Comparison of ENCODE assay signal across 15 cellular contexts in the genomic region with DNA sequence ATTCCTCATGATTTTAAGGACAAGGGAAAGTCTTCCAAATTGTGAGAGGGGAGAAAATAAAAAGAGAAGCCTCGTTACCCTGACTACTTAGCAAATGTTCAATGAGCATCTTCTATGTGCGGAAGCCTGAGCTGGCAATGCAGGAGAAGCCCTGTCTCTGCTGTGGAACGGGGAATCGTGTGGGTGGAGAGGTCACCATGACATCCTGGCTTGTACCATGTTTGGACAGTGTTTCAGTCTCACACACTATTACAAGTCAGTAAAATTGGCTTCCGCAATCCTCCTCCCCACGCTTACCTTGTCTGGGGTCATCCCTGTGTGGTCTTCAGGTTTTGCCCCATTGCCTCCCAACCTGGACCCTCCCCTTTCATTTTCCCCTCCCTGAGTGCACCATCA.
DNase-seq lines count a peak whose midpoint lies in the region; ATAC-seq, FAIRE-seq and TF ChIP-seq lines count a peak whose summit lies in the region.
"Had no signal": no experiment of that assay in that cellular context is flagged by ENCODE, and none has a peak within 500 bp of the region (broad histone marks: within the 10 kb centered on the region; RNA-seq: fewer than 3 reads in every experiment).

No MANE protein-coding gene starts in this region.

- no peak overlapping the region for H3K14ac ChIP-seq in mesenchymal stem cell (ENCODE audit: low read length in 2 of 2)

- no peak overlapping the region for H2AK5ac ChIP-seq in mesenchymal stem cell (ENCODE audit: low read length, severe bottlenecking)

- peak overlapping the region in 1 of 2 experiments; percentile 15 for H3K18ac ChIP-seq in mesenchymal stem cell (ENCODE audit: low read depth in 1 of 2, low read length in 2 of 2)

- H3K4me1 ChIP-seq in mesenchymal stem cell (ENCODE audit: control insufficient read depth, insufficient read depth, low read depth, low read length) = peaks cover 6% of the 10 kb centered on the region
- H3K4me1 ChIP-seq in psoas muscle = peaks cover 22% of the 10 kb centered on the region
- H3K4me1 ChIP-seq in vagina = peaks cover 21% of the 10 kb centered on the region

- intact Hi-C loops in psoas muscle (cut with DNase I) (no loop called here), vagina (cut with DNase I) (no loop called here)

- no peaks in the 10 kb centered on the region for H3K9me3 ChIP-seq in mesenchymal stem cell (ENCODE audit: control insufficient read depth, low read length)
- H3K9me3 ChIP-seq in psoas muscle = no peaks in the 10 kb centered on the region
- H3K9me3 ChIP-seq in vagina = no peaks in the 10 kb centered on the region

- H3K27me3 Mint-ChIP-seq in stimulated activated naive B cell treated with anti-CD40 and anti-IgM and Interleukin-4, amounts not matched to agents 10 μg/mL and 1 μg/mL and 100 μg/mL, for 72 hours = no peaks in the 10 kb centered on the region
- H3K27me3 Mint-ChIP-seq: B cell; CD4-positive, alpha-beta T cell had no signal

- no peak overlapping the region for H4K91ac ChIP-seq in mesenchymal stem cell (ENCODE audit: low read length)

- no peak for FAIRE-seq in frontal cortex (lab: Jason Lieb, UNC)
- FAIRE-seq: A204.1 had no signal

- H3K27ac Mint-ChIP-seq in stimulated activated naive B cell treated with anti-CD40 and anti-IgM and Interleukin-4, amounts not matched to agents 10 μg/mL and 1 μg/mL and 100 μg/mL, for 72 hours = no peak overlapping the region
- H3K27ac Mint-ChIP-seq: B cell; CD4-positive, alpha-beta T cell had no signal

- WGBS in mesenchymal stem cell = 98% methylated on average over 6 of the region's 6 CpGs
- WGBS in psoas muscle, 3 donors = 59 to 76% (median 63%) methylated on average over 6 of the region's 6 CpGs

- no peak overlapping the region for H2BK120ac ChIP-seq in mesenchymal stem cell (ENCODE audit: low read depth, low read length)

- peaks cover 14 to 22% of the 10 kb centered on the region in 2 donors for H3K4me1 Mint-ChIP-seq in stimulated activated naive B cell treated with anti-CD40 and anti-IgM and Interleukin-4, amounts not matched to agents 10 μg/mL and 1 μg/mL and 100 μg/mL, for 72 hours

- no peak overlapping the region for H3K4me2 ChIP-seq in mesenchymal stem cell (ENCODE audit: low read length, poor library complexity, severe bottlenecking)

- H3K4ac ChIP-seq in mesenchymal stem cell (ENCODE audit: low read depth in 1 of 2, low read length in 2 of 2) = no peak overlapping the region

- no peak for TF ChIP-seq POLR2A in vagina (IDR thresholded peaks at IDR 0.05)

- H3K9ac ChIP-seq in mesenchymal stem cell (ENCODE audit: low read length) = peak overlapping the region; percentile 23
- H3K9ac ChIP-seq: GM23248 had no signal

- no peak overlapping the region for H3K23ac ChIP-seq in mesenchymal stem cell (ENCODE audit: low read length in 2 of 2)

- H3K9me3 Mint-ChIP-seq in stimulated activated naive B cell treated with anti-CD40 and anti-IgM and Interleukin-4, amounts not matched to agents 10 μg/mL and 1 μg/mL and 100 μg/mL, for 72 hours = no peaks in the 10 kb centered on the region
- H3K9me3 Mint-ChIP-seq: CD4-positive, alpha-beta T cell; H9 had no signal

- H3K27ac ChIP-seq in angular gyrus (ENCODE audit: low read depth, low read length) (peak overlapping the region; percentile 15), mesenchymal stem cell (ENCODE audit: low read length, poor library complexity, severe bottlenecking) (no peak overlapping the region), psoas muscle (peak overlapping the region; percentile 89), vagina (peak overlapping the region; percentile 67)
- H3K27ac ChIP-seq: GM23248 had no signal

- no peak overlapping the region for H2AFZ ChIP-seq in mesenchymal stem cell (ENCODE audit: low read depth, low read length)
- H2AFZ ChIP-seq: GM23248 had no signal

- H2BK15ac ChIP-seq in mesenchymal stem cell (ENCODE audit: low read depth, poor library complexity, severe bottlenecking) = no peak overlapping the region

- DNase-seq in mesenchymal stem cell = no peak
- DNase-seq in psoas muscle = no peak
- DNase-seq in vagina (ENCODE audit: extremely low spot score in 2 of 2) = no peak
- no peak for DNase-seq in stimulated activated naive B cell treated with anti-CD40 and anti-IgM and Interleukin-4, amounts not matched to agents 10 μg/mL and 1 μg/mL and 100 μg/mL, for 72 hours
- DNase-seq in NCI-H187 treated with DMSO at 0.1 percent for 48 hours (lab: John Stamatoyannopoulos, UW) = no peak
- DNase-seq in frontal cortex (ENCODE audit: low spot score in 2 of 2) = no peak
- DNase-seq: C1 segment of cervical spinal cord; Calu3; CD4-positive, alpha-beta T cell; DMS 273 treated with DMSO at 0.1 percent for 48 hours; H9 had no signal

- peak overlapping the region in 1 of 2 experiments; percentile 6 for H2BK12ac ChIP-seq in mesenchymal stem cell (ENCODE audit: low read length in 2 of 2)

- H3K27me3 ChIP-seq in mesenchymal stem cell (ENCODE audit: control insufficient read depth in 1 of 2, insufficient read depth in 1 of 2, low read length in 2 of 2) = no peaks in the 10 kb centered on the region
- H3K27me3 ChIP-seq in psoas muscle (ENCODE audit: insufficient read depth in 3 of 3, low read length in 2 of 3) = no peaks in the 10 kb centered on the region
- no peaks in the 10 kb centered on the region for H3K27me3 ChIP-seq in vagina

- peak in 1 of 4 donors; percentile 26 for ATAC-seq in psoas muscle
- ATAC-seq in stimulated activated naive B cell treated with anti-CD40 and anti-IgM and Interleukin-4, amounts not matched to agents 10 μg/mL and 1 μg/mL and 100 μg/mL, for 72 hours (replicated peaks) = no peak

- no peak overlapping the region for H2BK5ac ChIP-seq in mesenchymal stem cell (ENCODE audit: low read depth, low read length, poor library complexity, severe bottlenecking)

- H4K8ac ChIP-seq in mesenchymal stem cell (ENCODE audit: low read length) = no peak overlapping the region

- no peaks in the 10 kb centered on the region for H3K79me1 ChIP-seq in mesenchymal stem cell (replicated peaks; ENCODE audit: low read length, poor library complexity, severe bottlenecking)

- H3K4me3 ChIP-seq in mesenchymal stem cell (ENCODE audit: insufficient read depth in 1 of 2, low read depth in 1 of 2, low read length in 2 of 2) (no peak overlapping the region), psoas muscle (no peak overlapping the region), vagina (no peak overlapping the region)
- H3K4me3 ChIP-seq: GM23248 had no signal

- TF ChIP-seq CTCF in psoas muscle (IDR thresholded peaks at IDR 0.05) = no peak
- no peak for TF ChIP-seq CTCF in vagina (IDR thresholded peaks at IDR 0.05)

- no peak overlapping the region for H3K4me3 Mint-ChIP-seq in stimulated activated naive B cell treated with anti-CD40 and anti-IgM and Interleukin-4, amounts not matched to agents 10 μg/mL and 1 μg/mL and 100 μg/mL, for 72 hours
- H3K4me3 Mint-ChIP-seq: B cell; CD4-positive, alpha-beta T cell; H9 had no signal

- H3K36me3 ChIP-seq in mesenchymal stem cell (ENCODE audit: control insufficient read depth in 1 of 2, insufficient read depth in 2 of 2, low read depth in 1 of 2, low read length in 2 of 2) (no peaks in the 10 kb centered on the region), psoas muscle (ENCODE audit: insufficient read depth in 1 of 2, low read depth in 1 of 2) (no peaks in the 10 kb centered on the region), vagina (no peaks in the 10 kb centered on the region)

- no peaks in the 10 kb centered on the region for H3K36me3 Mint-ChIP-seq in stimulated activated naive B cell treated with anti-CD40 and anti-IgM and Interleukin-4, amounts not matched to agents 10 μg/mL and 1 μg/mL and 100 μg/mL, for 72 hours
